2 cellular contexts compared by ENCODE assay signal in the genomic region with DNA sequence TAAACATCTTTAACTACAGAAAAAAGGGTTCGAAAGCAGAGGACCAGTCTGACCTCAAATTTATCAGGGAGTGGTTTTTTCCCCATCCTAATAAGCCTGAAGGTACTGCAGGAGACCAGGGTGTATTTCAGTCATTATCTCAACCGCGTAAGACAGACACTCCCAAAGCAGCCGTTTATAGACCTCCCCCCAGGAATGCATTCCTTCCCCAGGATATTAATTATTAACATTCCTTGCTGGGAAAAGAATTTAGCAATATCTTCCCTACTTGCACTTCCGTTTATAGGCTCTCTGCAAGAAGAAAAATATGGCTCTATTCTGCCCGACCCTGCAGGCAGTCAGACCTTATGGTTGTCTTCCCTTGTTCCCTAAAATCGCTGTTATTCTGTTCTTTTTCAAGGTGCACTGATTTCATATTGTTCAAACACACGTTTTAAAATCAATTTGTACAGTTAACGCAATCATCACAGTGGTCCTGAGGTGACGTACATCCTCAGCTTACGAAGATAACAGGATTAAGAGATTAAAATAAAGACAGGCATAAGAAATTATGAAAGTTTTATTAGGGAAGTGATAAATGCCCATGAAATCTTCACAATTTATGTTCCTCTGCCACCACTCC.
A peak's percentile ranks its signal among the peaks of the same experiment; 100 is the strongest.
TF ChIP-seq lines count a peak whose summit lies in the region.

No MANE protein-coding gene starts in this region.

TF ChIP-seq in HEK293, 187 proteins besides CTCF, POLR2A, EP300 and RAD21:
- TF ChIP-seq, protein P1, sequence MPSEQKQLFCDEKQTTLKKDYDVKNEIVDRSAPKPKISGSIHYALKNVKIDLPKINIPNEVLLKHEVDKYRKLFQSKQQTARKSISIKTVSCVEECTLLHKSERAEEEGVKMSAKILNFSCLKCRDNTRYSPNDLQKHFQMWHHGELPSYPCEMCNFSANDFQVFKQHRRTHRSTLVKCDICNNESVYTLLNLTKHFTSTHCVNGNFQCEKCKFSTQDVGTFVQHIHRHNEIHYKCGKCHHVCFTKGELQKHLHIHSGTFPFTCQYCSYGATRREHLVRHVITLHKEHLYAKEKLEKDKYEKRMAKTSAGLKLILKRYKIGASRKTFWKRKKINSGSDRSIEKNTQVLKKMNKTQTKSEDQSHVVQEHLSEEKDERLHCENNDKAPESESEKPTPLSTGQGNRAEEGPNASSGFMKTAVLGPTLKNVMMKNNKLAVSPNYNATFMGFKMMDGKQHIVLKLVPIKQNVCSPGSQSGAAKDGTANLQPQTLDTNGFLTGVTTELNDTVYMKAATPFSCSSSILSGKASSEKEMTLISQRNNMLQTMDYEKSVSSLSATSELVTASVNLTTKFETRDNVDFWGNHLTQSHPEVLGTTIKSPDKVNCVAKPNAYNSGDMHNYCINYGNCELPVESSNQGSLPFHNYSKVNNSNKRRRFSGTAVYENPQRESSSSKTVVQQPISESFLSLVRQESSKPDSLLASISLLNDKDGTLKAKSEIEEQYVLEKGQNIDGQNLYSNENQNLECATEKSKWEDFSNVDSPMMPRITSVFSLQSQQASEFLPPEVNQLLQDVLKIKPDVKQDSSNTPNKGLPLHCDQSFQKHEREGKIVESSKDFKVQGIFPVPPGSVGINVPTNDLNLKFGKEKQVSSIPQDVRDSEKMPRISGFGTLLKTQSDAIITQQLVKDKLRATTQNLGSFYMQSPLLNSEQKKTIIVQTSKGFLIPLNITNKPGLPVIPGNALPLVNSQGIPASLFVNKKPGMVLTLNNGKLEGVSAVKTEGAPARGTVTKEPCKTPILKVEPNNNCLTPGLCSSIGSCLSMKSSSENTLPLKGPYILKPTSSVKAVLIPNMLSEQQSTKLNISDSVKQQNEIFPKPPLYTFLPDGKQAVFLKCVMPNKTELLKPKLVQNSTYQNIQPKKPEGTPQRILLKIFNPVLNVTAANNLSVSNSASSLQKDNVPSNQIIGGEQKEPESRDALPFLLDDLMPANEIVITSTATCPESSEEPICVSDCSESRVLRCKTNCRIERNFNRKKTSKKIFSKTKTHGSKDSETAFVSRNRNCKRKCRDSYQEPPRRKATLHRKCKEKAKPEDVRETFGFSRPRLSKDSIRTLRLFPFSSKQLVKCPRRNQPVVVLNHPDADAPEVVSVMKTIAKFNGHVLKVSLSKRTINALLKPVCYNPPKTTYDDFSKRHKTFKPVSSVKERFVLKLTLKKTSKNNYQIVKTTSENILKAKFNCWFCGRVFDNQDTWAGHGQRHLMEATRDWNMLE (tag by site-specific recombination; conservative IDR thresholded peaks at IDR 0.05; ENCODE audit: low read depth) = 0 out of 2 replicates have a peak, but pooled peaks have one; percentile 25
- TF ChIP-seq SETDB1 (IDR thresholded peaks at IDR 0.05; ENCODE audit: insufficient read length, low read length) = peak; percentile 66
- TF ChIP-seq ZNF184 (tag by site-specific recombination; IDR thresholded peaks at IDR 0.05) = peak; percentile 44; the same call in 1 of the 2 replicates
- 0 out of 2 replicates have a peak, but pooled peaks have one; percentile 20 for TF ChIP-seq ZNF544 (tag by site-specific recombination; IDR thresholded peaks at IDR 0.05)
- peak; percentile 79; the same call in 1 of the 2 replicates for TF ChIP-seq ZNF626 (tag by site-specific recombination; IDR thresholded peaks at IDR 0.05)
- TF ChIP-seq ZNF677 (tag by site-specific recombination; IDR thresholded peaks at IDR 0.05) = 0 out of 2 replicates have a peak, but pooled peaks have one; percentile 20
- peak; percentile 36 for TF ChIP-seq ZNF529 (tag by site-specific recombination; IDR thresholded peaks at IDR 0.05; ENCODE audit: insufficient replicate concordance)

TF ChIP-seq in GM12878, 131 proteins besides CTCF, POLR2A, EP300 and RAD21:
- 0 out of 2 replicates have a peak, but pooled peaks have one; percentile 28 for TF ChIP-seq CBX5 (IDR thresholded peaks at IDR 0.05; ENCODE audit: low read depth)
- TF ChIP-seq ZBTB33 (IDR thresholded peaks at IDR 0.05) = peak; percentile 79; the same call in 1 of the 2 replicates
TF ChIP-seq in GM12878: peak in this region for 2; not testable (repeated sequence) for 129.
